ENCODE assay signal across 1 cellular context in genomic region chr14:50425816-50426215, GRCh38.
TF ChIP-seq lines count a peak whose summit lies in the region.

No MANE protein-coding gene starts in this region.

TF ChIP-seq in GM23338, 12 proteins besides CTCF, POLR2A, EP300 and RAD21 (continued from another document):
- TF ChIP-seq, protein P1, sequence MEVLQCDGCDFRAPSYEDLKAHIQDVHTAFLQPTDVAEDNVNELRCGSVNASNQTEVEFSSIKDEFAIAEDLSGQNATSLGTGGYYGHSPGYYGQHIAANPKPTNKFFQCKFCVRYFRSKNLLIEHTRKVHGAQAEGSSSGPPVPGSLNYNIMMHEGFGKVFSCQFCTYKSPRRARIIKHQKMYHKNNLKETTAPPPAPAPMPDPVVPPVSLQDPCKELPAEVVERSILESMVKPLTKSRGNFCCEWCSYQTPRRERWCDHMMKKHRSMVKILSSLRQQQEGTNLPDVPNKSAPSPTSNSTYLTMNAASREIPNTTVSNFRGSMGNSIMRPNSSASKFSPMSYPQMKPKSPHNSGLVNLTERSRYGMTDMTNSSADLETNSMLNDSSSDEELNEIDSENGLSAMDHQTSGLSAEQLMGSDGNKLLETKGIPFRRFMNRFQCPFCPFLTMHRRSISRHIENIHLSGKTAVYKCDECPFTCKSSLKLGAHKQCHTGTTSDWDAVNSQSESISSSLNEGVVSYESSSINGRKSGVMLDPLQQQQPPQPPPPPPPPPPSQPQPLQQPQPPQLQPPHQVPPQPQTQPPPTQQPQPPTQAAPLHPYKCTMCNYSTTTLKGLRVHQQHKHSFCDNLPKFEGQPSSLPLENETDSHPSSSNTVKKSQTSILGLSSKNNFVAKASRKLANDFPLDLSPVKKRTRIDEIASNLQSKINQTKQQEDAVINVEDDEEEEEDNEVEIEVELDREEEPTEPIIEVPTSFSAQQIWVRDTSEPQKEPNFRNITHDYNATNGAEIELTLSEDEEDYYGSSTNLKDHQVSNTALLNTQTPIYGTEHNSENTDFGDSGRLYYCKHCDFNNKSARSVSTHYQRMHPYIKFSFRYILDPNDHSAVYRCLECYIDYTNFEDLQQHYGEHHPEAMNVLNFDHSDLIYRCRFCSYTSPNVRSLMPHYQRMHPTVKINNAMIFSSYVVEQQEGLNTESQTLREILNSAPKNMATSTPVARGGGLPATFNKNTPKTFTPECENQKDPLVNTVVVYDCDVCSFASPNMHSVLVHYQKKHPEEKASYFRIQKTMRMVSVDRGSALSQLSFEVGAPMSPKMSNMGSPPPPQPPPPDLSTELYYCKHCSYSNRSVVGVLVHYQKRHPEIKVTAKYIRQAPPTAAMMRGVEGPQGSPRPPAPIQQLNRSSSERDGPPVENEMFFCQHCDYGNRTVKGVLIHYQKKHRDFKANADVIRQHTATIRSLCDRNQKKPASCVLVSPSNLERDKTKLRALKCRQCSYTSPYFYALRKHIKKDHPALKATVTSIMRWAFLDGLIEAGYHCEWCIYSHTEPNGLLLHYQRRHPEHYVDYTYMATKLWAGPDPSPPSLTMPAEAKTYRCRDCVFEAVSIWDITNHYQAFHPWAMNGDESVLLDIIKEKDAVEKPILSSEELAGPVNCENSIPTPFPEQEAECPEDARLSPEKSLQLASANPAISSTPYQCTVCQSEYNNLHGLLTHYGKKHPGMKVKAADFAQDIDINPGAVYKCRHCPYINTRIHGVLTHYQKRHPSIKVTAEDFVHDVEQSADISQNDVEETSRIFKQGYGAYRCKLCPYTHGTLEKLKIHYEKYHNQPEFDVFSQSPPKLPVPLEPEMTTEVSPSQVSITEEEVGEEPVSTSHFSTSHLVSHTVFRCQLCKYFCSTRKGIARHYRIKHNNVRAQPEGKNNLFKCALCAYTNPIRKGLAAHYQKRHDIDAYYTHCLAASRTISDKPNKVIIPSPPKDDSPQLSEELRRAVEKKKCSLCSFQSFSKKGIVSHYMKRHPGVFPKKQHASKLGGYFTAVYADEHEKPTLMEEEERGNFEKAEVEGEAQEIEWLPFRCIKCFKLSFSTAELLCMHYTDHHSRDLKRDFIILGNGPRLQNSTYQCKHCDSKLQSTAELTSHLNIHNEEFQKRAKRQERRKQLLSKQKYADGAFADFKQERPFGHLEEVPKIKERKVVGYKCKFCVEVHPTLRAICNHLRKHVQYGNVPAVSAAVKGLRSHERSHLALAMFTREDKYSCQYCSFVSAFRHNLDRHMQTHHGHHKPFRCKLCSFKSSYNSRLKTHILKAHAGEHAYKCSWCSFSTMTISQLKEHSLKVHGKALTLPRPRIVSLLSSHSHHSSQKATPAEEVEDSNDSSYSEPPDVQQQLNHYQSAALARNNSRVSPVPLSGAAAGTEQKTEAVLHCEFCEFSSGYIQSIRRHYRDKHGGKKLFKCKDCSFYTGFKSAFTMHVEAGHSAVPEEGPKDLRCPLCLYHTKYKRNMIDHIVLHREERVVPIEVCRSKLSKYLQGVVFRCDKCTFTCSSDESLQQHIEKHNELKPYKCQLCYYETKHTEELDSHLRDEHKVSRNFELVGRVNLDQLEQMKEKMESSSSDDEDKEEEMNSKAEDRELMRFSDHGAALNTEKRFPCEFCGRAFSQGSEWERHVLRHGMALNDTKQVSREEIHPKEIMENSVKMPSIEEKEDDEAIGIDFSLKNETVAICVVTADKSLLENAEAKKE (CRISPR knock-in tag; IDR thresholded peaks at IDR 0.05): no peak
- TF ChIP-seq ZNF114 (CRISPR knock-in tag; IDR thresholded peaks at IDR 0.05): no peak
- TF ChIP-seq EZH2 (IDR thresholded peaks at IDR 0.05; ENCODE audit: low read depth, unreplicated experiment): no peak
- no peak for TF ChIP-seq ZNF331 (CRISPR knock-in tag; IDR thresholded peaks at IDR 0.05; ENCODE audit: low read depth)
- TF ChIP-seq NANOG (IDR thresholded peaks at IDR 0.05; ENCODE audit: borderline replicate concordance): no peak
- no peak for TF ChIP-seq EZH2phosphoT487 (IDR thresholded peaks at IDR 0.05; ENCODE audit: unreplicated experiment)
- no peak for TF ChIP-seq CREB1 (CRISPR knock-in tag; IDR thresholded peaks at IDR 0.05; ENCODE audit: low read depth)
- no peak for TF ChIP-seq JUNB (IDR thresholded peaks at IDR 0.05; ENCODE audit: unreplicated experiment)
